In the genomic region with DNA sequence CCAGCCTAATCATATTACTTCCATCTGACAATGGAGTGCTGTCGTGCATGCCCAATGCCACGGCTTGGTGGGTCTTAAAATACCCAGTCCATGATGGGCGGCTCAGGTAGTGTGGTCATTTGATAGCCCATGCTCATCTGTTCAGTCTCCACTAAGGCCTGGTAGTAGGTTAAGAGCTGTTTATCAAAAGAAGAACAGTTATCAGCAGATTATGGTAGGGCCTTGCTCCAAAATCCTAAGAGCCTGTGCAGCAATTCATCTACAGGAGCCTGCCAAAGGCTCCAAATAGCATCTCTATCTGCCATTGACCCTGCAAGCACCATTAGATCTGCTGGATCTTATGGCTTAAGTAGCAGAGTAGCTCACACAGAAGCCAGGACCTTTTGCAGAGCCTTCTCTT, we compare ENCODE assay signal across 4 cellular contexts. TPM values are rescaled to one million over a fixed set of nuclear protein-coding genes. Genes with fewer than 3 reads are reported as not detected.
"Had no signal": no experiment of that assay in that cellular context is flagged by ENCODE, and none has a peak within 500 bp of the region (broad histone marks: within the 10 kb centered on the region; RNA-seq: fewer than 3 reads in every experiment).

No MANE protein-coding gene starts in this region.

- H3K4me3 ChIP-seq: GM12878 had no signal

- DNase-seq: GDM1, GF-D8 had no signal

- ATAC-seq: GM12878 had no signal

RNA-seq across cellular contexts. Expression of a gene that starts 21.8 kb away (rescaled TPM):
- total RNA-seq: G401 had no signal
